In the genomic region with DNA sequence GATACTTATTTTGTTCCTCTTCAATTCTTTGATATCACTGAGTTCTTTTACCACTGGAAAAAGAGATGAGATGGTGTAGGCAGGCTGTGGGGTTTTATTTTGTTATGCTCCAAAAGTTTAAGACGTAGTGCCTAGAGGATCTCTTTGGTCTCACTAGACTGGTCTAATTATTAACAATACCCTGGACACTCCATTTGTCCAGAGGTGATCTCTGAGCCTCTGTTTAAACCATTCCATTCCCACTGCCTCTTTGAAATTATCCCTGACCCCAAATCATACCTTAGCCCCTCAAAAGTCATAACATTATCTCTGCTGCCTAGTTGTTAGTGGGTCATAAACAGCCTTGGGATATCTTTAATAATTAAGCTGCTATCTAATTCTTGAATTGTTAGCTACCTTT, we compare ENCODE assay signal across 17 cellular contexts. TPM values are rescaled to one million over a fixed set of nuclear protein-coding genes. Genes with fewer than 3 reads are reported as not detected.
DNase-seq lines count a peak whose midpoint lies in the region; ATAC-seq and TF ChIP-seq lines count a peak whose summit lies in the region.
"Had no signal": no experiment of that assay in that cellular context is flagged by ENCODE, and none has a peak within 500 bp of the region (broad histone marks: within the 10 kb centered on the region; RNA-seq: fewer than 3 reads in every experiment).

No MANE protein-coding gene starts in this region.

- TF ChIP-seq CTCF in Caco-2 (IDR thresholded peaks at IDR 0.05; ENCODE audit: insufficient read depth in 1 of 2, low read depth in 1 of 2, low read length in 1 of 2, severe bottlenecking in 1 of 2, unreplicated experiment in 1 of 2) = no peak
- TF ChIP-seq CTCF in endodermal cell (conservative IDR thresholded peaks at IDR 0.05) = no peak
- no peak for TF ChIP-seq CTCF in right lobe of liver (IDR thresholded peaks at IDR 0.05)
- no peak for TF ChIP-seq CTCF in progenitor cell of endocrine pancreas (IDR thresholded peaks at IDR 0.05; ENCODE audit: unreplicated experiment)
- no peak for TF ChIP-seq CTCF in ovary (IDR thresholded peaks at IDR 0.05)
- no peak for TF ChIP-seq CTCF in tibial nerve (IDR thresholded peaks at IDR 0.05)

- H3K4me3 ChIP-seq in Caco-2 (ENCODE audit: low read depth, low read length) (no peak overlapping the region), endodermal cell (ENCODE audit: low read length) (peak overlapping the region; percentile 25), right lobe of liver (no peak overlapping the region), ovary (no peak overlapping the region), tibial nerve (no peak overlapping the region)
- H3K4me3 ChIP-seq: A549, GM12878, HAP-1 had no signal

- no peaks in the 10 kb centered on the region for H3K36me3 Mint-ChIP-seq in Caco-2 (ENCODE audit: insufficient read depth, unreplicated experiment)
- no peaks in the 10 kb centered on the region for H3K36me3 Mint-ChIP-seq in endodermal cell (ENCODE audit: low read depth)
- H3K36me3 Mint-ChIP-seq in progenitor cell of endocrine pancreas (ENCODE audit: insufficient read depth) = no peaks in the 10 kb centered on the region

- no peak overlapping the region for H3K9ac ChIP-seq in endodermal cell (ENCODE audit: extremely low read depth, low read length, poor library complexity, severe bottlenecking)

- no peaks in the 10 kb centered on the region for H3K27me3 ChIP-seq in Caco-2 (replicated peaks; ENCODE audit: control insufficient read depth, insufficient read depth, low read length)
- H3K27me3 ChIP-seq in endodermal cell (ENCODE audit: control insufficient read depth, insufficient read depth, low read length, poor library complexity, severe bottlenecking) = no peaks in the 10 kb centered on the region
- H3K27me3 ChIP-seq in right lobe of liver = no peaks in the 10 kb centered on the region
- H3K27me3 ChIP-seq in ovary = no peaks in the 10 kb centered on the region
- peaks cover 0 to 20% of the 10 kb centered on the region in 2 donors for H3K27me3 ChIP-seq in tibial nerve

- H3K27me3 Mint-ChIP-seq in Caco-2 (ENCODE audit: insufficient read depth, unreplicated experiment) (no peaks in the 10 kb centered on the region), endodermal cell (ENCODE audit: insufficient read depth) (peaks cover 13% of the 10 kb centered on the region), progenitor cell of endocrine pancreas (peaks cover 2% of the 10 kb centered on the region)

- DNase-seq in Caco-2 = peak in 1 of 2 experiments; percentile 13
- no peak for DNase-seq in endodermal cell
- no peak for DNase-seq in right lobe of liver
- no peak for DNase-seq in progenitor cell of endocrine pancreas (ENCODE audit: low spot score, unreplicated experiment)
- DNase-seq in ovary = no peak
- no peak for DNase-seq in tibial nerve (ENCODE audit: low spot score in 2 of 2)
- DNase-seq: AML-193; Calu3; CD4-positive, alpha-beta T cell; DMS79 treated with DMSO at 0.1 percent for 48 hours had no signal

- POLR2A ChIA-PET in Caco-2 (lab: Charles Lee) = interaction anchor here (0.5 kb wide), 1 partner anchor 64 kb away, joined by 6 read pairs; no protein-coding TSS in a partner anchor

- no peak for TF ChIP-seq POLR2A in right lobe of liver (IDR thresholded peaks at IDR 0.05)
- TF ChIP-seq POLR2A in ovary (IDR thresholded peaks at IDR 0.05) = no peak
- no peak for TF ChIP-seq POLR2A in tibial nerve (IDR thresholded peaks at IDR 0.05)

- H3K27ac Mint-ChIP-seq in Caco-2 (ENCODE audit: unreplicated experiment) (peak overlapping the region; percentile 90), endodermal cell (no peak overlapping the region), progenitor cell of endocrine pancreas (no peak overlapping the region)
- H3K27ac Mint-ChIP-seq: CD4-positive, alpha-beta T cell had no signal

- H3K9me3 Mint-ChIP-seq in Caco-2 (ENCODE audit: unreplicated experiment) (peaks cover 9% of the 10 kb centered on the region), endodermal cell (no peaks in the 10 kb centered on the region), progenitor cell of endocrine pancreas (ENCODE audit: low read depth) (no peaks in the 10 kb centered on the region)
- H3K9me3 Mint-ChIP-seq: CD4-positive, alpha-beta T cell had no signal

- H3K9me3 ChIP-seq in Caco-2 = no peaks in the 10 kb centered on the region
- no peaks in the 10 kb centered on the region for H3K9me3 ChIP-seq in endodermal cell (ENCODE audit: control insufficient read depth, low read length)
- H3K9me3 ChIP-seq in right lobe of liver = no peaks in the 10 kb centered on the region
- no peaks in the 10 kb centered on the region for H3K9me3 ChIP-seq in ovary
- no peaks in the 10 kb centered on the region for H3K9me3 ChIP-seq in tibial nerve
- H3K9me3 ChIP-seq: A549, HAP-1 had no signal

- TF ChIP-seq EP300 in ovary (IDR thresholded peaks at IDR 0.05) = no peak
- no peak for TF ChIP-seq EP300 in tibial nerve (IDR thresholded peaks at IDR 0.05)

- H3K4me3 Mint-ChIP-seq in Caco-2 (ENCODE audit: unreplicated experiment) (peak overlapping the region; percentile 54), endodermal cell (peak overlapping the region; percentile 12), progenitor cell of endocrine pancreas (ENCODE audit: low read depth) (peak overlapping the region; percentile 2)
- H3K4me3 Mint-ChIP-seq: CD4-positive, alpha-beta T cell had no signal

- H3K4me1 Mint-ChIP-seq in Caco-2 (ENCODE audit: low read depth, unreplicated experiment) = peaks cover 7% of the 10 kb centered on the region
- H3K4me1 Mint-ChIP-seq in endodermal cell = peaks cover 48% of the 10 kb centered on the region
- peaks cover 27% of the 10 kb centered on the region for H3K4me1 Mint-ChIP-seq in progenitor cell of endocrine pancreas (ENCODE audit: low read depth)

- CTCF ChIA-PET in Caco-2 (lab: Charles Lee) = interaction anchor here (1.3 kb wide), 1 partner anchor 8 kb away, joined by 6 read pairs; no protein-coding TSS in a partner anchor

- BruUV-seq in Caco-2 (replicated peaks; lab: Mats Ljungman, UMichigan) = no TSS peak

- intact Hi-C loops in Caco-2 (cut with micrococcal nuclease; ENCODE audit: unreplicated experiment) (loop anchor here (1.0 to 2.0 kb wide), 3 partner anchors 28 to 241 kb away; no protein-coding TSS in a partner anchor), right lobe of liver (cut with DNase I) (no loop called here), ovary (cut with DNase I) (no loop called here)

- no peaks in the 10 kb centered on the region for H3K36me3 ChIP-seq in Caco-2 (ENCODE audit: control insufficient read depth, insufficient read depth, low read length)
- H3K36me3 ChIP-seq in endodermal cell (ENCODE audit: control insufficient read depth, insufficient read depth, low read length) = no peaks in the 10 kb centered on the region
- no peaks in the 10 kb centered on the region for H3K36me3 ChIP-seq in right lobe of liver
- H3K36me3 ChIP-seq in ovary = no peaks in the 10 kb centered on the region
- H3K36me3 ChIP-seq in tibial nerve = no peaks in the 10 kb centered on the region
- H3K36me3 ChIP-seq: HAP-1 had no signal

- 100% methylated on average over 1 of the region's 1 CpG; no CpG with 5 or more reads in 1 of the 2 experiments for WGBS in endodermal cell (ENCODE audit: insufficient coverage in 1 of 2, insufficient read length in 1 of 2), 2 experiments
- WGBS in right lobe of liver (ENCODE audit: insufficient coverage, low coverage, low lambda C conversion rate, missing lambda C conversion rate) = 40% methylated on average over 1 of the region's 1 CpG
- 77% methylated on average over 1 of the region's 1 CpG for WGBS in ovary, 3 donors
- WGBS in tibial nerve, 2 donors = 71 to 92% methylated on average over 1 of the region's 1 CpG

- H3K27ac ChIP-seq in endodermal cell (ENCODE audit: low read depth, low read length) = no peak overlapping the region
- H3K27ac ChIP-seq in right lobe of liver = peak overlapping the region in 1 of 3 donors; percentile 41
- H3K27ac ChIP-seq in ovary = no peak overlapping the region
- no peak overlapping the region for H3K27ac ChIP-seq in tibial nerve
- H3K27ac ChIP-seq: 22Rv1, A549 had no signal

- peak; percentile 46 to 70 (median 66) for ATAC-seq in right lobe of liver
- no peak for ATAC-seq in HG03442 (IDR thresholded peaks at IDR 0.05; ENCODE audit: unreplicated experiment)
- ATAC-seq: A549, GM12878 had no signal

- H3K4me1 ChIP-seq in Caco-2 (peaks cover 60% of the 10 kb centered on the region), endodermal cell (ENCODE audit: control insufficient read depth, insufficient read depth, low read length) (no peaks in the 10 kb centered on the region), right lobe of liver (peaks cover 0 to 8% (median 0%) of the 10 kb centered on the region in 4 donors), ovary (ENCODE audit: insufficient read depth) (no peaks in the 10 kb centered on the region), tibial nerve (no peaks in the 10 kb centered on the region)
- H3K4me1 ChIP-seq: A549, HAP-1 had no signal

RNA-seq across cellular contexts. Expression of a gene that starts 24.2 kb away (rescaled TPM):
- total RNA-seq in Caco-2 (2022) (2.7 and 2.9 TPM in 2 replicates), endodermal cell (under 1 TPM in 1 of 2 donors, not detected in 1; 0.31 TPM), right lobe of liver (1 to 10 TPM in 1 of 6 experiments, under 1 TPM in 4, not detected in 1; 0.32 to 1.1 (median 0.56) TPM), progenitor cell of endocrine pancreas (not detected in 2 replicates), ovary (1 to 10 TPM in 1 of 7 donors, under 1 TPM in 5, not detected in 1; 0.43 to 1.4 (median 0.60) TPM), tibial nerve (not detected)
- polyA plus RNA-seq in endodermal cell (2013, experiment 1 of 2) = not detected
- polyA plus RNA-seq in endodermal cell (2013, experiment 2 of 2) = not detected
- 1 to 10 TPM in 1 of 2 donors, under 1 TPM in 1; 0.62 to 1.1 TPM for polyA plus RNA-seq in ovary
- total RNA-seq: Calu3; CD4-positive, alpha-beta T cell; GM12878; HT-29 had no signal
- polyA plus RNA-seq: BJ had no signal

Comparison
In these comparisons a context has a peak if more than half of its experiments do, and no peak if none do; other contexts are left out.
1. H3K4me3 Mint-ChIP-seq: peak in every context shown above with its lines; median percentile 54 in Caco-2; 12 in endodermal cell; 2 in progenitor cell of endocrine pancreas.